ENCODE assay signal across 8 cellular contexts in the genomic region with DNA sequence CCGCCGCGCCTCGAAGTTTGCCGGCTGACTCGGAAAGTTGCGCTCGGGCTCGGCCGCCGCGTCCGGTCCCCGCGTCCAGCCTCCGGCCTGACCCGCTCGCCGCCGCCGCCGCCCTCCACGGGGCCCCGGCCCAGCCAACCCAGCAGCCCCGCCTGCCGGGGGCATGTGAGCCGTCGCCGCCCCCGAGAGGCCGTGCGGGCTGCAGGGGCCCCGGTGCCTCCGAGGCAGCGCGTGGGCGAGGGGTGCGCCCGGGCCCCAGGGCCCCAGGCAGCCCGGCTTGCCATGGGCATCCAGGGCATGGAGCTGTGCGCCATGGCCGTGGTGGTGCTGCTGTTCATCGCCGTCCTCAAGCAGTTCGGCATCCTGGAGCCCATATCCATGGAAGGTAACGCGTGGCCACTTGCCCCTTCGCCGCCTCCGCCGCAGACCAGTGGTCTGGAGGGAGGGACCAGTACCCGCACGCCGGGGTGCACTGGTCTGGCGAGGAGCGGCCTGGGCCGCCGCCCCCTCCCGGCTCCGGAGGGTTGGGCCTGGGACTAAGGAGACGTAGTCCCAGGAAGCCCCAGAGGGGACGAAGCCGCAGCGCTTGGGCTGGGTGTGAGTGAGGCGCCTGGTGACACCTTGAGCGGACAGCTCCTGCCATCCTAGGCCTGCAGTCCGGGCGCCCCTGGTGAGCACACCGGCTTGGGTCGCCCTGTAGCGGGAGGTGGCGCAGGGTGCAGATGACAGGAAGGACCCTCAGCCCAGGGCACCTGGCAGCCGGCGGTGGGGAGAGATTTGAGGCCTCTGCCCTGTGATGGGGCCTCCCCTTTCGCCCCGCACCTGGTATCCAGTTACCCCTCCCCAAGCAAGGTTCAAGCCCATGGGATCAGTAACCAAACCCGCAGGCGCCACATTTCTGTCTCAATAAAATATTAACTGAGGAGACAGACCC. TPM values are rescaled to one million over a fixed set of nuclear protein-coding genes. Genes with fewer than 3 reads are reported as not detected.
A peak's percentile ranks its signal among the peaks of the same experiment; 100 is the strongest.
DNase-seq lines count a peak whose midpoint lies in the region; ATAC-seq and TF ChIP-seq lines count a peak whose summit lies in the region.

No MANE protein-coding gene starts in this region.

- H3K4me3 ChIP-seq in ectodermal cell (ENCODE audit: insufficient read depth, low read depth, low read length) = peak overlapping the region; percentile 23
- H3K4me3 ChIP-seq in mesodermal cell (ENCODE audit: extremely low read depth, insufficient read depth, low read length, poor library complexity, severe bottlenecking) = peak overlapping the region; percentile 16
- H3K4me3 ChIP-seq in uterus = peak overlapping the region; percentile 30 to 44

- H3K27me3 Mint-ChIP-seq in activated naive CD4-positive, alpha-beta T cell treated with anti-CD3 and anti-CD28 coated beads, Interleukin-2, amount 50 U/mL, for 24 hours = peaks cover 22% of the 10 kb centered on the region

- H3K27me3 ChIP-seq in ectodermal cell (ENCODE audit: control insufficient read depth, insufficient read depth, low read length, poor library complexity, severe bottlenecking) (peaks cover 71% of the 10 kb centered on the region), uterus (no peaks in the 10 kb centered on the region)

- DNase-seq in activated naive CD4-positive, alpha-beta T cell treated with anti-CD3 and anti-CD28 coated beads, Interleukin-2, amount 50 U/mL, for 16 hours = no peak
- DNase-seq in uterus = peak; percentile 30 to 41
- no peak for DNase-seq in NOMO-1 (lab: John Stamatoyannopoulos, UW; ENCODE audit: unreplicated experiment in 2 of 2)

- H3K9me3 ChIP-seq in ectodermal cell (ENCODE audit: control insufficient read depth, low read length) = no peaks in the 10 kb centered on the region
- no peaks in the 10 kb centered on the region for H3K9me3 ChIP-seq in mesodermal cell (ENCODE audit: control insufficient read depth, low read length)
- no peaks in the 10 kb centered on the region for H3K9me3 ChIP-seq in uterus

- no peak for TF ChIP-seq POLR2A in uterus (IDR thresholded peaks at IDR 0.05)

- no peak overlapping the region for H3K27ac Mint-ChIP-seq in activated naive CD4-positive, alpha-beta T cell treated with anti-CD3 and anti-CD28 coated beads, Interleukin-2, amount 50 U/mL, for 24 hours

- intact Hi-C loops in uterus (cut with DNase I; ENCODE audit: low total_unique reads) = no loop called here

- no peaks in the 10 kb centered on the region for H3K36me3 ChIP-seq in ectodermal cell (ENCODE audit: control insufficient read depth, insufficient read depth, low read length)
- H3K36me3 ChIP-seq in mesodermal cell (ENCODE audit: control insufficient read depth, insufficient read depth, low read length) = no peaks in the 10 kb centered on the region
- H3K36me3 ChIP-seq in uterus = no peaks in the 10 kb centered on the region

- H3K36me3 Mint-ChIP-seq in activated naive CD4-positive, alpha-beta T cell treated with anti-CD3 and anti-CD28 coated beads, Interleukin-2, amount 50 U/mL, for 24 hours = no peaks in the 10 kb centered on the region

- ATAC-seq in HG02884 (IDR thresholded peaks at IDR 0.05; ENCODE audit: unreplicated experiment) (no peak), HG03469 (IDR thresholded peaks at IDR 0.05; ENCODE audit: unreplicated experiment) (no peak)

- no peaks in the 10 kb centered on the region for H3K4me1 ChIP-seq in ectodermal cell (ENCODE audit: control insufficient read depth, insufficient read depth, low read length)
- H3K4me1 ChIP-seq in mesodermal cell (ENCODE audit: control insufficient read depth, insufficient read depth, low read length, poor library complexity, severe bottlenecking) = peaks cover 3% of the 10 kb centered on the region
- peaks cover 0 to 5% of the 10 kb centered on the region in 2 donors for H3K4me1 ChIP-seq in uterus

- TF ChIP-seq CTCF in uterus (IDR thresholded peaks at IDR 0.05) = peak in 2 of 4 experiments; percentile 4 to 7

- no peaks in the 10 kb centered on the region for H3K4me1 Mint-ChIP-seq in activated naive CD4-positive, alpha-beta T cell treated with anti-CD3 and anti-CD28 coated beads, Interleukin-2, amount 50 U/mL, for 24 hours

- H3K9me3 Mint-ChIP-seq in activated naive CD4-positive, alpha-beta T cell treated with anti-CD3 and anti-CD28 coated beads, Interleukin-2, amount 50 U/mL, for 24 hours = no peaks in the 10 kb centered on the region

- H3K27ac ChIP-seq in ectodermal cell (ENCODE audit: insufficient read depth, low read depth, low read length, poor library complexity, severe bottlenecking) (no peak overlapping the region), mesodermal cell (ENCODE audit: low read depth, low read length, severe bottlenecking) (no peak overlapping the region), uterus (peak overlapping the region; percentile 83 to 86)

- 17 to 18% methylated on average over 78 of the region's 78 CpGs for WGBS in ectodermal cell, 2 experiments
- WGBS in mesodermal cell (ENCODE audit: insufficient coverage in 2 of 2), 2 experiments = 14 to 20% methylated on average over 70 to 72 of the region's 78 CpGs

- H3K4me3 Mint-ChIP-seq in activated naive CD4-positive, alpha-beta T cell treated with anti-CD3 and anti-CD28 coated beads, Interleukin-2, amount 50 U/mL, for 24 hours = peak overlapping the region; percentile 70

RNA-seq across cellular contexts. Expression of a gene that starts 49.9 kb away (rescaled TPM):
- polyA plus RNA-seq in ectodermal cell (2013, experiment 1 of 4) = 2.3 TPM
- polyA plus RNA-seq in ectodermal cell (2013, experiment 2 of 4) = 3.1 TPM
- 5.2 TPM for polyA plus RNA-seq in ectodermal cell (2013, experiment 3 of 4)
- 2.9 TPM for polyA plus RNA-seq in ectodermal cell (2013, experiment 4 of 4)
- 2.4 TPM for polyA plus RNA-seq in mesodermal cell (2013, experiment 1 of 2)
- polyA plus RNA-seq in mesodermal cell (2013, experiment 2 of 2) = 1.6 TPM
- total RNA-seq in uterus = 10 to 100 TPM in 2 of 4 donors, 1 to 10 TPM in 2; 1.5 to 18.3 (median 10.8) TPM

RNA-seq across cellular contexts. Expression of a gene that starts 55.5 kb away (rescaled TPM):
- polyA plus RNA-seq in ectodermal cell (2013, experiment 1 of 4) = 27.4 TPM
- polyA plus RNA-seq in ectodermal cell (2013, experiment 2 of 4) = 26.5 TPM
- 25.3 TPM for polyA plus RNA-seq in ectodermal cell (2013, experiment 3 of 4)
- 28.1 TPM for polyA plus RNA-seq in ectodermal cell (2013, experiment 4 of 4)
- 35.0 TPM for polyA plus RNA-seq in mesodermal cell (2013, experiment 1 of 2)
- polyA plus RNA-seq in mesodermal cell (2013, experiment 2 of 2) = 30.4 TPM
- 10 to 100 TPM in 3 of 4 donors, 1 to 10 TPM in 1; 4.4 to 62.4 (median 27.1) TPM for total RNA-seq in uterus

Comparison
In these comparisons a context has a peak if more than half of its experiments do, and no peak if none do; other contexts are left out.
1. DNase-seq: peak in uterus (2 of 2); none in activated naive CD4-positive, alpha-beta T cell treated with anti-CD3 and anti-CD28 coated beads, Interleukin-2, amount 50 U/mL, for 16 hours (single experiment) and NOMO-1 (0 of 2).
2. H3K27ac ChIP-seq: peak in uterus (2 of 2); none in ectodermal cell (single experiment) and mesodermal cell (single experiment).
3. Peak in every context shown above with its lines, with median percentiles within 50 percentile points of each other: H3K4me3 ChIP-seq.